2 cellular contexts compared by ENCODE assay signal in genomic region chr5:38546691-38547146, GRCh38.
TF ChIP-seq lines count a peak whose summit lies in the region.

No MANE protein-coding gene starts in this region.

TF ChIP-seq in GM23338, 12 proteins besides CTCF, POLR2A, EP300 and RAD21 (continued from another document):
- TF ChIP-seq ETS1 (IDR thresholded peaks at IDR 0.05) (no peak), POLR2AphosphoS5 (IDR thresholded peaks at IDR 0.05; ENCODE audit: low read depth) (no peak), NANOG (IDR thresholded peaks at IDR 0.05; ENCODE audit: borderline replicate concordance) (no peak), ZNF331 (CRISPR knock-in tag; IDR thresholded peaks at IDR 0.05; ENCODE audit: low read depth) (no peak), CREB1 (CRISPR knock-in tag; IDR thresholded peaks at IDR 0.05; ENCODE audit: low read depth) (no peak), STAT1 (IDR thresholded peaks at IDR 0.05; ENCODE audit: unreplicated experiment) (no peak), JUNB (IDR thresholded peaks at IDR 0.05; ENCODE audit: unreplicated experiment) (no peak), EZH2 (IDR thresholded peaks at IDR 0.05; ENCODE audit: low read depth, unreplicated experiment) (no peak)
- TF ChIP-seq, protein P1, sequence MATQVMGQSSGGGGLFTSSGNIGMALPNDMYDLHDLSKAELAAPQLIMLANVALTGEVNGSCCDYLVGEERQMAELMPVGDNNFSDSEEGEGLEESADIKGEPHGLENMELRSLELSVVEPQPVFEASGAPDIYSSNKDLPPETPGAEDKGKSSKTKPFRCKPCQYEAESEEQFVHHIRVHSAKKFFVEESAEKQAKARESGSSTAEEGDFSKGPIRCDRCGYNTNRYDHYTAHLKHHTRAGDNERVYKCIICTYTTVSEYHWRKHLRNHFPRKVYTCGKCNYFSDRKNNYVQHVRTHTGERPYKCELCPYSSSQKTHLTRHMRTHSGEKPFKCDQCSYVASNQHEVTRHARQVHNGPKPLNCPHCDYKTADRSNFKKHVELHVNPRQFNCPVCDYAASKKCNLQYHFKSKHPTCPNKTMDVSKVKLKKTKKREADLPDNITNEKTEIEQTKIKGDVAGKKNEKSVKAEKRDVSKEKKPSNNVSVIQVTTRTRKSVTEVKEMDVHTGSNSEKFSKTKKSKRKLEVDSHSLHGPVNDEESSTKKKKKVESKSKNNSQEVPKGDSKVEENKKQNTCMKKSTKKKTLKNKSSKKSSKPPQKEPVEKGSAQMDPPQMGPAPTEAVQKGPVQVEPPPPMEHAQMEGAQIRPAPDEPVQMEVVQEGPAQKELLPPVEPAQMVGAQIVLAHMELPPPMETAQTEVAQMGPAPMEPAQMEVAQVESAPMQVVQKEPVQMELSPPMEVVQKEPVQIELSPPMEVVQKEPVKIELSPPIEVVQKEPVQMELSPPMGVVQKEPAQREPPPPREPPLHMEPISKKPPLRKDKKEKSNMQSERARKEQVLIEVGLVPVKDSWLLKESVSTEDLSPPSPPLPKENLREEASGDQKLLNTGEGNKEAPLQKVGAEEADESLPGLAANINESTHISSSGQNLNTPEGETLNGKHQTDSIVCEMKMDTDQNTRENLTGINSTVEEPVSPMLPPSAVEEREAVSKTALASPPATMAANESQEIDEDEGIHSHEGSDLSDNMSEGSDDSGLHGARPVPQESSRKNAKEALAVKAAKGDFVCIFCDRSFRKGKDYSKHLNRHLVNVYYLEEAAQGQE (IDR thresholded peaks at IDR 0.05; ENCODE audit: unreplicated experiment), result no peak
- TF ChIP-seq, protein P2, sequence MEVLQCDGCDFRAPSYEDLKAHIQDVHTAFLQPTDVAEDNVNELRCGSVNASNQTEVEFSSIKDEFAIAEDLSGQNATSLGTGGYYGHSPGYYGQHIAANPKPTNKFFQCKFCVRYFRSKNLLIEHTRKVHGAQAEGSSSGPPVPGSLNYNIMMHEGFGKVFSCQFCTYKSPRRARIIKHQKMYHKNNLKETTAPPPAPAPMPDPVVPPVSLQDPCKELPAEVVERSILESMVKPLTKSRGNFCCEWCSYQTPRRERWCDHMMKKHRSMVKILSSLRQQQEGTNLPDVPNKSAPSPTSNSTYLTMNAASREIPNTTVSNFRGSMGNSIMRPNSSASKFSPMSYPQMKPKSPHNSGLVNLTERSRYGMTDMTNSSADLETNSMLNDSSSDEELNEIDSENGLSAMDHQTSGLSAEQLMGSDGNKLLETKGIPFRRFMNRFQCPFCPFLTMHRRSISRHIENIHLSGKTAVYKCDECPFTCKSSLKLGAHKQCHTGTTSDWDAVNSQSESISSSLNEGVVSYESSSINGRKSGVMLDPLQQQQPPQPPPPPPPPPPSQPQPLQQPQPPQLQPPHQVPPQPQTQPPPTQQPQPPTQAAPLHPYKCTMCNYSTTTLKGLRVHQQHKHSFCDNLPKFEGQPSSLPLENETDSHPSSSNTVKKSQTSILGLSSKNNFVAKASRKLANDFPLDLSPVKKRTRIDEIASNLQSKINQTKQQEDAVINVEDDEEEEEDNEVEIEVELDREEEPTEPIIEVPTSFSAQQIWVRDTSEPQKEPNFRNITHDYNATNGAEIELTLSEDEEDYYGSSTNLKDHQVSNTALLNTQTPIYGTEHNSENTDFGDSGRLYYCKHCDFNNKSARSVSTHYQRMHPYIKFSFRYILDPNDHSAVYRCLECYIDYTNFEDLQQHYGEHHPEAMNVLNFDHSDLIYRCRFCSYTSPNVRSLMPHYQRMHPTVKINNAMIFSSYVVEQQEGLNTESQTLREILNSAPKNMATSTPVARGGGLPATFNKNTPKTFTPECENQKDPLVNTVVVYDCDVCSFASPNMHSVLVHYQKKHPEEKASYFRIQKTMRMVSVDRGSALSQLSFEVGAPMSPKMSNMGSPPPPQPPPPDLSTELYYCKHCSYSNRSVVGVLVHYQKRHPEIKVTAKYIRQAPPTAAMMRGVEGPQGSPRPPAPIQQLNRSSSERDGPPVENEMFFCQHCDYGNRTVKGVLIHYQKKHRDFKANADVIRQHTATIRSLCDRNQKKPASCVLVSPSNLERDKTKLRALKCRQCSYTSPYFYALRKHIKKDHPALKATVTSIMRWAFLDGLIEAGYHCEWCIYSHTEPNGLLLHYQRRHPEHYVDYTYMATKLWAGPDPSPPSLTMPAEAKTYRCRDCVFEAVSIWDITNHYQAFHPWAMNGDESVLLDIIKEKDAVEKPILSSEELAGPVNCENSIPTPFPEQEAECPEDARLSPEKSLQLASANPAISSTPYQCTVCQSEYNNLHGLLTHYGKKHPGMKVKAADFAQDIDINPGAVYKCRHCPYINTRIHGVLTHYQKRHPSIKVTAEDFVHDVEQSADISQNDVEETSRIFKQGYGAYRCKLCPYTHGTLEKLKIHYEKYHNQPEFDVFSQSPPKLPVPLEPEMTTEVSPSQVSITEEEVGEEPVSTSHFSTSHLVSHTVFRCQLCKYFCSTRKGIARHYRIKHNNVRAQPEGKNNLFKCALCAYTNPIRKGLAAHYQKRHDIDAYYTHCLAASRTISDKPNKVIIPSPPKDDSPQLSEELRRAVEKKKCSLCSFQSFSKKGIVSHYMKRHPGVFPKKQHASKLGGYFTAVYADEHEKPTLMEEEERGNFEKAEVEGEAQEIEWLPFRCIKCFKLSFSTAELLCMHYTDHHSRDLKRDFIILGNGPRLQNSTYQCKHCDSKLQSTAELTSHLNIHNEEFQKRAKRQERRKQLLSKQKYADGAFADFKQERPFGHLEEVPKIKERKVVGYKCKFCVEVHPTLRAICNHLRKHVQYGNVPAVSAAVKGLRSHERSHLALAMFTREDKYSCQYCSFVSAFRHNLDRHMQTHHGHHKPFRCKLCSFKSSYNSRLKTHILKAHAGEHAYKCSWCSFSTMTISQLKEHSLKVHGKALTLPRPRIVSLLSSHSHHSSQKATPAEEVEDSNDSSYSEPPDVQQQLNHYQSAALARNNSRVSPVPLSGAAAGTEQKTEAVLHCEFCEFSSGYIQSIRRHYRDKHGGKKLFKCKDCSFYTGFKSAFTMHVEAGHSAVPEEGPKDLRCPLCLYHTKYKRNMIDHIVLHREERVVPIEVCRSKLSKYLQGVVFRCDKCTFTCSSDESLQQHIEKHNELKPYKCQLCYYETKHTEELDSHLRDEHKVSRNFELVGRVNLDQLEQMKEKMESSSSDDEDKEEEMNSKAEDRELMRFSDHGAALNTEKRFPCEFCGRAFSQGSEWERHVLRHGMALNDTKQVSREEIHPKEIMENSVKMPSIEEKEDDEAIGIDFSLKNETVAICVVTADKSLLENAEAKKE (CRISPR knock-in tag; IDR thresholded peaks at IDR 0.05), result no peak

TF ChIP-seq in SK-N-SH, 30 proteins besides CTCF, POLR2A, EP300 and RAD21 (continued from another document):
- TF ChIP-seq USF1 (IDR thresholded peaks at IDR 0.05; ENCODE audit: borderline replicate concordance, low read depth) (no peak), JUND (IDR thresholded peaks at IDR 0.05) (no peak), RCOR1 (IDR thresholded peaks at IDR 0.05; ENCODE audit: low read length) (no peak), FOXJ3 (CRISPR knock-in tag; IDR thresholded peaks at IDR 0.05) (no peak), TAF1 (IDR thresholded peaks at IDR 0.05; ENCODE audit: borderline replicate concordance, low read depth, low read length) (no peak), ELF1 (IDR thresholded peaks at IDR 0.05) (no peak), SMC3 (IDR thresholded peaks at IDR 0.05; ENCODE audit: low read depth, low read length) (no peak), FOSL2 (IDR thresholded peaks at IDR 0.05; ENCODE audit: borderline replicate concordance, low read depth) (no peak)
TF ChIP-seq in SK-N-SH: peak in this region for 0.
